In genomic region chr16:23149993-23150364, GRCh38 we compare ENCODE assay signal across 8 cellular contexts. TPM values are rescaled to one million over a fixed set of nuclear protein-coding genes. Genes with fewer than 3 reads are reported as not detected.
DNase-seq lines count a peak whose midpoint lies in the region; ATAC-seq and TF ChIP-seq lines count a peak whose summit lies in the region.

No MANE protein-coding gene starts in this region.

- no peak for TF ChIP-seq CTCF in WTC11 (IDR thresholded peaks at IDR 0.05)
- no peak for TF ChIP-seq CTCF in foreskin fibroblast (IDR thresholded peaks at IDR 0.05; ENCODE audit: low read depth, low read length)

- no peaks in the 10 kb centered on the region for H3K36me3 Mint-ChIP-seq in WTC11

- peaks cover 16% of the 10 kb centered on the region for H3K4me1 ChIP-seq in skeletal muscle satellite cell (ENCODE audit: control insufficient read depth, insufficient read depth, low read length)

- POLR2A ChIA-PET in WTC11 (lab: Charles Lee), result no interaction called here

- H3K27me3 ChIP-seq in H7 (ENCODE audit: control insufficient read depth, insufficient read depth, low read length), result 0 out of 2 replicates have a peak, but pooled peaks cover 3% of the 10 kb centered on the region
- H3K27me3 ChIP-seq in skeletal muscle satellite cell (ENCODE audit: control insufficient read depth, insufficient read depth, low read length), result no peaks in the 10 kb centered on the region

- H3K9me3 Mint-ChIP-seq in WTC11, result no peaks in the 10 kb centered on the region

- H3K36me3 ChIP-seq in H7 (replicated peaks; ENCODE audit: control insufficient read depth, insufficient read depth, low read length) (no peaks in the 10 kb centered on the region), skeletal muscle satellite cell (ENCODE audit: insufficient read depth, low read length) (no peaks in the 10 kb centered on the region)

- peak overlapping the region; percentile 76 for H3K4me3 ChIP-seq in H7 (ENCODE audit: insufficient read depth, low read depth, low read length)
- H3K4me3 ChIP-seq in foreskin fibroblast (ENCODE audit: low read depth in 1 of 2, low read length in 2 of 2), result peak overlapping the region; percentile 65 to 86
- peak overlapping the region; percentile 78 for H3K4me3 ChIP-seq in skeletal muscle satellite cell (ENCODE audit: low read length)

- H3K27ac Mint-ChIP-seq in WTC11, result no peak overlapping the region

- ATAC-seq in WTC11 (no peak), GM21825 (IDR thresholded peaks at IDR 0.05; ENCODE audit: unreplicated experiment) (no peak), GM21529 (IDR thresholded peaks at IDR 0.05; ENCODE audit: unreplicated experiment) (no peak), HG03175 (IDR thresholded peaks at IDR 0.05; ENCODE audit: unreplicated experiment) (no peak)

- peaks cover 38% of the 10 kb centered on the region for H3K4me1 Mint-ChIP-seq in WTC11

- H3K4me3 Mint-ChIP-seq in WTC11, result peak overlapping the region; percentile 87

- H3K4me2 ChIP-seq in skeletal muscle satellite cell (ENCODE audit: low read length), result peak overlapping the region; percentile 93

- CTCF ChIA-PET in WTC11 (lab: Charles Lee), result interaction anchor here (1.2 kb wide), 1 partner anchor 251 kb away, joined by 4 read pairs; no protein-coding TSS in a partner anchor

- H3K27me3 Mint-ChIP-seq in WTC11 (ENCODE audit: low read depth), result peaks cover 17% of the 10 kb centered on the region

- H3K9ac ChIP-seq in skeletal muscle satellite cell (ENCODE audit: low read depth, low read length), result peak overlapping the region; percentile 49

- no peaks in the 10 kb centered on the region for H3K9me3 ChIP-seq in skeletal muscle satellite cell (replicated peaks; ENCODE audit: low read length)

- no peak for DNase-seq in H7
- DNase-seq in WTC11 (ENCODE audit: low spot score), result no peak
- DNase-seq in foreskin fibroblast, result no peak
- no peak for DNase-seq in GOT3 (lab: John Stamatoyannopoulos, UW)

TF ChIP-seq in WTC11, 78 proteins besides CTCF, POLR2A, EP300 and RAD21:
- TF ChIP-seq NR2C2 (CRISPR knock-in tag; IDR thresholded peaks at IDR 0.05) (no peak), GRHL2 (CRISPR knock-in tag; IDR thresholded peaks at IDR 0.05; ENCODE audit: insufficient replicate concordance, severe bottlenecking) (no peak), USF1 (CRISPR knock-in tag; IDR thresholded peaks at IDR 0.05) (no peak), ATF2 (CRISPR knock-in tag; IDR thresholded peaks at IDR 0.05; ENCODE audit: borderline replicate concordance, low read depth) (no peak), TCF7 (CRISPR knock-in tag; IDR thresholded peaks at IDR 0.05; ENCODE audit: low read depth) (no peak), SP1 (CRISPR knock-in tag; conservative IDR thresholded peaks at IDR 0.05) (no peak), JUN (CRISPR knock-in tag; IDR thresholded peaks at IDR 0.05) (no peak), ZBTB43 (CRISPR knock-in tag; IDR thresholded peaks at IDR 0.05) (no peak), CBFB (CRISPR knock-in tag; IDR thresholded peaks at IDR 0.05; ENCODE audit: low read depth) (no peak), ZNF281 (CRISPR knock-in tag; IDR thresholded peaks at IDR 0.05) (no peak), IRF1 (CRISPR knock-in tag; IDR thresholded peaks at IDR 0.05) (no peak), GTF2I (CRISPR knock-in tag; conservative IDR thresholded peaks at IDR 0.05) (no peak), MLX (CRISPR knock-in tag; IDR thresholded peaks at IDR 0.05) (no peak)
- TF ChIP-seq, protein P1, sequence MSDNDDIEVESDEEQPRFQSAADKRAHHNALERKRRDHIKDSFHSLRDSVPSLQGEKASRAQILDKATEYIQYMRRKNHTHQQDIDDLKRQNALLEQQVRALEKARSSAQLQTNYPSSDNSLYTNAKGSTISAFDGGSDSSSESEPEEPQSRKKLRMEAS (CRISPR knock-in tag; IDR thresholded peaks at IDR 0.05), result no peak
TF ChIP-seq in WTC11: peak in this region for 0.

RNA-seq across cellular contexts. Expression of gene USP31, which starts 0.7 kb away (rescaled TPM):
- 8.3 and 11.4 TPM in 2 replicates for total RNA-seq in H7 (2014; rRNA removed; shearing (Covaris generic))
- 13.3 to 17.4 TPM (median 13.7 TPM) in 3 replicates for total RNA-seq in WTC11 (2021)
- 9.2 and 9.6 TPM in 2 replicates for total RNA-seq in skeletal muscle satellite cell (2012; rRNA removed)

RNA-seq across cellular contexts. Expression of gene SCNN1G, which starts 32.6 kb away (rescaled TPM):
- total RNA-seq in H7 (2014; rRNA removed; shearing (Covaris generic)), result 0.10 and 0.48 TPM in 2 replicates
- total RNA-seq in WTC11 (2021), result 0.78 to 1.3 TPM (median 0.80 TPM) in 3 replicates
- not detected in 2 replicates for total RNA-seq in skeletal muscle satellite cell (2012; rRNA removed)
